In the genomic region with DNA sequence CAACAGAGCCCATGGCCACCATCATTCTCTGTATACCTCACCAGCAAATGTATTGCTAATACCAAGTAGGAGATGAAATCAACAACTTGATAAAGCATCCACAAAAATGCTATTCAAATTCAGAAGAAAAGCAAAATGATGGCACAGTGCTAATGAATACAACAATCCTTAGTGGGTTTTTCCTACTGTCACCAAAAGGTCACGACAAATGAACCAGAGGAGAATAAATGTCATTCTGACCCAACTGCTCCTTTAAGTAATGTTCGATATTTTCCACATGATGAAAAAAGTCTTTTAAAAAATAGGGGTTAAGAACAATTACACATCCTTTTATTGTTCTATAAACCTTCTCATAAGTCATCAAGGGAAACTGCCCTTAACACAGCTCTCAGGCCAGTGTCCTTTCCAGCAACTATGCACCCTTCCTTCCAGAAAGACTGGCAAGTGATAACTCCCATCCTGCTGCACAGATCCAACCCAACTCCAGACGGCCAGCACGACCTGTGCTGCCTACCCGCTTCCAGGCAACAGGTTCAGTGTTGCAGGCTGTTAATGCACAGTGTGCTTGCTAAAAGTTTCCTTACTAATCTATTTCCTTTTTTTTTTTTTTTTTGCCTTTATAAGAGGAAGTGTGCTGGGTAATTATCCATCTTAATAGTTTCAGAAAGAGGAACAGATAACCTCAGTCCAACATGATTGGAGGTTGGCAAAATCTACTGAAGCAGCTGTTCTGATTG, we compare ENCODE assay signal across 13 cellular contexts. TPM values are rescaled to one million over a fixed set of nuclear protein-coding genes. Genes with fewer than 3 reads are reported as not detected.
DNase-seq lines count a peak whose midpoint lies in the region; ATAC-seq and TF ChIP-seq lines count a peak whose summit lies in the region.
"Had no signal": no experiment of that assay in that cellular context is flagged by ENCODE, and none has a peak within 500 bp of the region (broad histone marks: within the 10 kb centered on the region; RNA-seq: fewer than 3 reads in every experiment).

No MANE protein-coding gene starts in this region.

- H3K9me3 Mint-ChIP-seq in brain, result no peaks in the 10 kb centered on the region
- H3K9me3 Mint-ChIP-seq: endodermal cell had no signal

- no peaks in the 10 kb centered on the region for H3F3A ChIP-seq in PC-3 (ENCODE audit: low read length, unreplicated experiment)

- peaks cover 25% of the 10 kb centered on the region for H3K36me3 Mint-ChIP-seq in brain

- CTCF ChIA-PET in PC-3 (lab: Charles Lee), result no interaction called here

- no peak overlapping the region for H3K4me2 ChIP-seq in PC-3 (ENCODE audit: low read length)

- no peaks in the 10 kb centered on the region for H3K9me3 ChIP-seq in PC-3 (ENCODE audit: low read length)

- H3K27me3 ChIP-seq in PC-3 (ENCODE audit: low read length), result no peaks in the 10 kb centered on the region

- no peaks in the 10 kb centered on the region for H3K36me3 ChIP-seq in PC-3 (ENCODE audit: low read depth, low read length)

- TF ChIP-seq CTCF in PC-3 (conservative IDR thresholded peaks at IDR 0.05; ENCODE audit: low read depth, low read length) (no peak), brain (conservative IDR thresholded peaks at IDR 0.05) (no peak)

- H3K9ac ChIP-seq in PC-3 (ENCODE audit: low read length), result no peak overlapping the region

- H3K27ac ChIP-seq in PC-3 (ENCODE audit: low read length), result no peak overlapping the region

- POLR2A ChIA-PET in PC-3 (lab: Charles Lee; ENCODE audit: unreplicated experiment), result no interaction called here

- peak overlapping the region in 1 of 5 experiments; percentile 4 for H3K4me3 Mint-ChIP-seq in brain
- H3K4me3 Mint-ChIP-seq: endodermal cell had no signal

- H3K4me1 Mint-ChIP-seq in brain, result peaks cover 69% of the 10 kb centered on the region
- H3K4me1 Mint-ChIP-seq: endodermal cell had no signal

- H3K79me2 ChIP-seq in PC-3 (ENCODE audit: low read length), result peaks cover 53% of the 10 kb centered on the region

- DNase-seq in PC-3 (no peak), posterior vena cava (ENCODE audit: low spot score) (peak; percentile 74), DMS79 (lab: John Stamatoyannopoulos, UW) (no peak)
- DNase-seq: activated effector memory CD4-positive, alpha-beta T cell treated with anti-CD3 and anti-CD28 coated beads, Interleukin-2, amount 50 U/mL, for 16 hours; COR-L47; endodermal cell; NCI-H1417 treated with DMSO at 0.1 percent for 48 hours; NCI-H510A had no signal

- peak; percentile 53 for ATAC-seq in HG03354 (IDR thresholded peaks at IDR 0.05; ENCODE audit: poor library complexity, severe bottlenecking, unreplicated experiment)
- 0 out of 2 replicates have a peak, but pooled peaks have one; percentile 29 for ATAC-seq in PC-3
- ATAC-seq in GM19023 (IDR thresholded peaks at IDR 0.05; ENCODE audit: unreplicated experiment), result no peak
- ATAC-seq in HG02840 (IDR thresholded peaks at IDR 0.05; ENCODE audit: low FRiP score, unreplicated experiment), result no peak
- ATAC-seq: sciatic nerve had no signal

- no peaks in the 10 kb centered on the region for H3K9me2 ChIP-seq in PC-3 (replicated peaks; ENCODE audit: low read length)

- H3K4me3 ChIP-seq in PC-3 (ENCODE audit: low read length), result no peak overlapping the region

- intact Hi-C loops in PC-3 (cut with micrococcal nuclease) (no loop called here), posterior vena cava (cut with DNase I) (no loop called here)

- no TSS peak for BruUV-seq in PC-3 (replicated peaks; lab: Mats Ljungman, UMichigan)

- no peak overlapping the region for H2AFZ ChIP-seq in PC-3 (ENCODE audit: low read length)

- no peaks in the 10 kb centered on the region for H3K4me1 ChIP-seq in PC-3 (ENCODE audit: insufficient read depth, low read length)

- peak overlapping the region in 4 of 5 experiments; percentile 26 to 68 (median 41) for H3K27ac Mint-ChIP-seq in brain
- H3K27ac Mint-ChIP-seq: endodermal cell had no signal

- no peaks in the 10 kb centered on the region for H4K20me1 ChIP-seq in PC-3 (ENCODE audit: low read length)

- no peaks in the 10 kb centered on the region for H3K27me3 Mint-ChIP-seq in brain

RNA-seq across cellular contexts. Expression of a gene that starts 15.4 kb away (rescaled TPM):
- total RNA-seq in PC-3 (2014; rRNA removed) (14.8 and 17.7 TPM in 2 replicates), posterior vena cava (10 to 100 TPM; 50.4 to 58.5 TPM)
- 33.4 TPM for polyA plus RNA-seq in brain (ENCODE audit: insufficient read depth, low read depth, low replicate concordance)

RNA-seq across cellular contexts. Expression of a gene that starts 23.9 kb away (rescaled TPM):
- total RNA-seq in PC-3 (2014; rRNA removed) (11.0 and 11.9 TPM in 2 replicates), posterior vena cava (10 to 100 TPM; 51.2 to 52.2 TPM)
- polyA plus RNA-seq in brain (ENCODE audit: insufficient read depth, low read depth, low replicate concordance), result 82.0 TPM

RNA-seq across cellular contexts. Expression of a gene that starts 51.0 kb away (rescaled TPM):
- total RNA-seq in PC-3 (2014; rRNA removed) (2.4 and 3.3 TPM in 2 replicates), posterior vena cava (1 to 10 TPM; 1.1 to 3.1 TPM)
- polyA plus RNA-seq in brain (ENCODE audit: insufficient read depth, low read depth, low replicate concordance), result 5.0 TPM

Comparison
In these comparisons a context has a peak if more than half of its experiments do, and no peak if none do; other contexts are left out.
1. ATAC-seq: peak in HG03354 (single experiment) and PC-3 (single experiment); none in GM19023 (single experiment) and HG02840 (single experiment).